10 cellular contexts compared by ENCODE assay signal in the genomic region with DNA sequence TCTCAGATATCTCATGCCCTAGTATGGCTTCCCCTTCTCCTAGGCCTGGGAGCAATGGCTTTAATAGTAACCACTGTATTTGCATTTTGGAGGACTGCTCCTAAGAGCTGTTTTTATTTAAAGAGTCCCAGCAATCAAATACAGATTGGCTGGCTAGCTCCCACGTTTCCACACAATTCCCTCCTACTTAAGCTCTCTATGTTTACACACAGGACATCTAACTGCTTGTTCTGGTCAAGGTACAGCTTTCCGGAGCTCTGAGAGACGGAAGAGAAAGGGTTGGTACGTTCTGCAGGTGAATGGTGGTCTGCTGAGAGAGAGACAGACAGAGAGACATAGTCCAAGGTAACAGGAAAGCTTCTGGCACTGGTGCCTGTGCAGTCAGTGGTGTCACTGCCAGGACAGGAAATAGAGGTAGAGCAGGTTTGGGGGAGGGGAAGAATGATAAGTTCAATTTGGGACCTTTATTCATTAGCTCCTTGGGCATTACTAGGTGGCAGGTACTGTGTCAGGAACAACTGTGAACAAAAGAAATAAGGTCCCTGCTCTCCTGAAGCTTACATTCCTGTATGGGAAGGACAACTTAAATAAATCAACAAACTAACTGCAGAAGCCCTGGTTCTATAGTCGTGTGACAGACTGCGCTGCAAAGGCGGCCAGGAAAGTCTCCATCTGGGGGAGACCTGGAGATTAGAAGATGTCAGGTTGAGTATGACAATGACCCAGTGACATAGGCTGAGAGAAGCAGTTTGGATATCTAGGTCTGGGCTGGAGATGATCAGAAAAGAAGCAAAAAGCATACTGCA. TPM values are rescaled to one million over a fixed set of nuclear protein-coding genes. Genes with fewer than 3 reads are reported as not detected.
DNase-seq lines count a peak whose midpoint lies in the region; ATAC-seq and TF ChIP-seq lines count a peak whose summit lies in the region.
"Had no signal": no experiment of that assay in that cellular context is flagged by ENCODE, and none has a peak within 500 bp of the region (broad histone marks: within the 10 kb centered on the region; RNA-seq: fewer than 3 reads in every experiment).

No MANE protein-coding gene starts in this region.

- H3K4me3 ChIP-seq in suprapubic skin, result no peak overlapping the region

- no peaks in the 10 kb centered on the region for H3K36me3 ChIP-seq in suprapubic skin

- peaks cover 41% of the 10 kb centered on the region for H3K4me1 ChIP-seq in suprapubic skin

- no peaks in the 10 kb centered on the region for H3K27me3 ChIP-seq in suprapubic skin

- H3K4me1 Mint-ChIP-seq in activated CD4-positive, alpha-beta T cell treated with anti-CD3 and anti-CD28 coated beads, Interleukin-2, amount 10 ng/mL, durations not matched to agents 7 days and 5 days, result peaks cover 36% of the 10 kb centered on the region
- H3K4me1 Mint-ChIP-seq in WTC11, result peaks cover 30% of the 10 kb centered on the region

- no peak for TF ChIP-seq EP300 in suprapubic skin (IDR thresholded peaks at IDR 0.05)

- no peak for DNase-seq in activated CD4-positive, alpha-beta T cell treated with anti-CD3 and anti-CD28 coated beads, Interleukin-2, amount 10 ng/mL, durations not matched to agents 7 days and 5 days
- no peak for DNase-seq in activated CD4-positive, alpha-beta T cell treated with anti-CD3 and anti-CD28 coated beads, Interleukin-2, amount 50 U/mL, for 4 hours
- DNase-seq in WTC11 (ENCODE audit: low spot score) (no peak), left colon (peak; percentile 28 to 45), suprapubic skin (ENCODE audit: low spot score in 2 of 2) (no peak), cerebellar cortex (ENCODE audit: low spot score) (no peak), left ventricle myocardium superior (no peak)
- DNase-seq: AML-193, IMR-90 had no signal

- H3K27me3 Mint-ChIP-seq in activated CD4-positive, alpha-beta T cell treated with anti-CD3 and anti-CD28 coated beads, Interleukin-2, amount 10 ng/mL, durations not matched to agents 7 days and 5 days, result no peaks in the 10 kb centered on the region
- H3K27me3 Mint-ChIP-seq in WTC11 (ENCODE audit: low read depth), result no peaks in the 10 kb centered on the region

- intact Hi-C loops in left colon (cut with DNase I, micrococcal nuclease), result no loop called here
- intact Hi-C loops in left ventricle myocardium superior (cut with micrococcal nuclease), result no loop called here

- peak overlapping the region; percentile 39 for H3K27ac Mint-ChIP-seq in activated CD4-positive, alpha-beta T cell treated with anti-CD3 and anti-CD28 coated beads, Interleukin-2, amount 10 ng/mL, durations not matched to agents 7 days and 5 days
- peak overlapping the region; percentile 93 for H3K27ac Mint-ChIP-seq in WTC11

- H3K4me3 Mint-ChIP-seq in activated CD4-positive, alpha-beta T cell treated with anti-CD3 and anti-CD28 coated beads, Interleukin-2, amount 10 ng/mL, durations not matched to agents 7 days and 5 days, result peak overlapping the region; percentile 49
- H3K4me3 Mint-ChIP-seq in WTC11, result no peak overlapping the region

- H3K9me3 ChIP-seq in suprapubic skin, result no peaks in the 10 kb centered on the region

- H3K27ac ChIP-seq in suprapubic skin, result peak overlapping the region; percentile 93

- WGBS in suprapubic skin, result 66% methylated on average over 7 of the region's 7 CpGs

- POLR2A ChIA-PET in activated CD4-positive, alpha-beta T cell treated with anti-CD3 and anti-CD28 coated beads, Interleukin-2, amount 10 ng/mL, durations not matched to agents 7 days and 5 days (lab: Charles Lee), result no interaction called here
- POLR2A ChIA-PET in WTC11 (lab: Charles Lee), result interaction anchor here (0.6 kb wide), 1 partner anchor 24 kb away, joined by 3 read pairs; no protein-coding TSS in a partner anchor

- ATAC-seq in WTC11, result no peak
- ATAC-seq in left colon, result peak; percentile 61
- no peak for ATAC-seq in left ventricle myocardium superior
- no peak for ATAC-seq in activated CD4-positive, CD25-positive, alpha-beta regulatory T cell treated with anti-CD3 and anti-CD28 coated beads, Interleukin-2, amount 50 U/mL, for 24 hours

- H3K9me3 Mint-ChIP-seq in activated CD4-positive, alpha-beta T cell treated with anti-CD3 and anti-CD28 coated beads, Interleukin-2, amount 10 ng/mL, durations not matched to agents 7 days and 5 days, result no peaks in the 10 kb centered on the region
- no peaks in the 10 kb centered on the region for H3K9me3 Mint-ChIP-seq in WTC11

- no peak for TF ChIP-seq CTCF in WTC11 (IDR thresholded peaks at IDR 0.05)
- TF ChIP-seq CTCF in suprapubic skin (IDR thresholded peaks at IDR 0.05), result no peak

- TF ChIP-seq POLR2A in suprapubic skin (IDR thresholded peaks at IDR 0.05), result no peak

- CTCF ChIA-PET in activated CD4-positive, alpha-beta T cell treated with anti-CD3 and anti-CD28 coated beads, Interleukin-2, amount 10 ng/mL, durations not matched to agents 7 days and 5 days (lab: Charles Lee), result interaction anchor here (0.6 to 1.2 kb wide), 4 partner anchors 13 to 672 kb away, joined by 3 to 4 read pairs (median 3); no protein-coding TSS in a partner anchor
- CTCF ChIA-PET in WTC11 (lab: Charles Lee), result interaction anchor here (1.2 kb wide), 1 partner anchor 50 kb away, joined by 3 read pairs; a partner anchor contains a TSS

- peaks cover 3% of the 10 kb centered on the region for H3K36me3 Mint-ChIP-seq in activated CD4-positive, alpha-beta T cell treated with anti-CD3 and anti-CD28 coated beads, Interleukin-2, amount 10 ng/mL, durations not matched to agents 7 days and 5 days (ENCODE audit: low read depth)
- peaks cover 11% of the 10 kb centered on the region for H3K36me3 Mint-ChIP-seq in WTC11

TF ChIP-seq in WTC11, 78 proteins besides CTCF, POLR2A, EP300 and RAD21:
- TF ChIP-seq ZNF219 (CRISPR knock-in tag; IDR thresholded peaks at IDR 0.05; ENCODE audit: borderline replicate concordance) (no peak), GABPB1 (CRISPR knock-in tag; IDR thresholded peaks at IDR 0.05) (0 out of 2 replicates have a peak, but pooled peaks have one; percentile 36), NFYB (CRISPR knock-in tag; conservative IDR thresholded peaks at IDR 0.05; ENCODE audit: low read depth) (no peak)

RNA-seq across cellular contexts. Expression of a gene that starts 1.2 kb away (rescaled TPM):
- total RNA-seq in activated CD4-positive, alpha-beta T cell treated with anti-CD3 and anti-CD28 coated beads, Interleukin-2, amount 10 ng/mL, durations not matched to agents 7 days and 5 days, result 1 to 10 TPM; 3.5 TPM
- 8.8 to 9.3 TPM (median 9.2 TPM) in 3 replicates for total RNA-seq in WTC11 (2021)
- 1 to 10 TPM; 5.6 TPM for total RNA-seq in left colon
- total RNA-seq in suprapubic skin, result 1 to 10 TPM; 2.3 to 9.7 (median 5.3) TPM
- total RNA-seq in left ventricle myocardium superior, result 3.8 TPM

RNA-seq across cellular contexts. Expression of a gene that starts 50.6 kb away (rescaled TPM):
- total RNA-seq in activated CD4-positive, alpha-beta T cell treated with anti-CD3 and anti-CD28 coated beads, Interleukin-2, amount 10 ng/mL, durations not matched to agents 7 days and 5 days, result 10 to 100 TPM; 17.1 to 17.9 TPM
- total RNA-seq in WTC11 (2021) (25.9 to 30.4 TPM (median 26.7 TPM) in 3 replicates), left colon (1 to 10 TPM; 6.0 to 9.6 TPM), suprapubic skin (10 to 100 TPM; 11.6 to 14.6 (median 11.9) TPM), left ventricle myocardium superior (20.8 TPM)

Comparison
In these comparisons a context has a peak if more than half of its experiments do, and no peak if none do; other contexts are left out.
1. DNase-seq: peak in left colon (2 of 2); none in activated CD4-positive, alpha-beta T cell treated with anti-CD3 and anti-CD28 coated beads, Interleukin-2, amount 10 ng/mL, durations not matched to agents 7 days and 5 days (single experiment), activated CD4-positive, alpha-beta T cell treated with anti-CD3 and anti-CD28 coated beads, Interleukin-2, amount 50 U/mL, for 4 hours (0 of 2), WTC11 (single experiment), suprapubic skin (0 of 2), cerebellar cortex (single experiment) and left ventricle myocardium superior (single experiment).